In the genomic region with DNA sequence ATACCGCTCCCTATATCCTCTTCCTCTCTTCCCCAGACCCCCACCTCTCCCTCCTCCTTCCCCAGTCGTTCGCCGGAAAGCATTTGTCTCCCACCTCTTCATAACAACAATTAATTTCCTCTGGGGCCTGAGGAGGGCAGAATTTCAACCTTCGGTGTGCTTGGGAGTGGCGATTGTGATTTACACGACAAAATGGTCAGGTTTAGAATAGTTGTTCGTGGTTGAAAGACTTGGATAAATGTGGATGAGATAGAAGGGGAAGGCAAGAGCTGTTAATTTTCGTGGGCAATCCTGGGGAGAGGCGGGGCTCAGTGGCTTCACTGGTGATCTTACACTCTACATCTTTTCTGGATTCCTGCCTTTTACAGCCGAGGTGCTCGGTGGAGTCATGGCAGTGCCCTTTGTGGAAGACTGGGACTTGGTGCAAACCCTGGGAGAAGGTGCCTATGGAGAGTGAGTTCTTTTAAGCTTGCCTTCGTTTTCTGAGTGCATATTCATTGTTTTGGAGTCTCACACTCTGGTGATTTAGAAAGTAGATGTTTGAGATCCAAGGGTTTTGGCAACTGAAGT, we compare ENCODE assay signal across 9 cellular contexts. TPM values are rescaled to one million over a fixed set of nuclear protein-coding genes. Genes with fewer than 3 reads are reported as not detected.
DNase-seq lines count a peak whose midpoint lies in the region; ATAC-seq, FAIRE-seq and TF ChIP-seq lines count a peak whose summit lies in the region.
"Had no signal": no experiment of that assay in that cellular context is flagged by ENCODE, and none has a peak within 500 bp of the region (broad histone marks: within the 10 kb centered on the region; RNA-seq: fewer than 3 reads in every experiment).

No MANE protein-coding gene starts in this region.

- intact Hi-C loops in right lobe of liver (cut with DNase I) (no loop called here), testis (cut with DNase I; ENCODE audit: low total_unique reads) (loop anchor here (10.0 kb wide), 1 partner anchor 248 kb away; no protein-coding TSS in a partner anchor)

- H3K36me3 ChIP-seq in OCI-LY3 (replicated peaks; ENCODE audit: low read depth, low read length) (peaks cover 36% of the 10 kb centered on the region), bronchial epithelial cell (ENCODE audit: control insufficient read depth, insufficient read depth, low read length) (no peaks in the 10 kb centered on the region), right lobe of liver (peaks cover 0 to 3% (median 0%) of the 10 kb centered on the region in 4 donors), testis (ENCODE audit: low read depth, missing control alignments) (no peaks in the 10 kb centered on the region)

- peak overlapping the region; percentile 93 for H3K9ac ChIP-seq in OCI-LY3 (ENCODE audit: low read length)

- H3K27me3 ChIP-seq in OCI-LY3 (ENCODE audit: low read depth, low read length) (no peaks in the 10 kb centered on the region), bronchial epithelial cell (ENCODE audit: control insufficient read depth, insufficient read depth, low read length) (no peaks in the 10 kb centered on the region), right lobe of liver (no peaks in the 10 kb centered on the region), testis (no peaks in the 10 kb centered on the region)

- TF ChIP-seq POLR2A in right lobe of liver (IDR thresholded peaks at IDR 0.05): no peak
- no peak for TF ChIP-seq POLR2A in testis (IDR thresholded peaks at IDR 0.05)

- ATAC-seq in GM18502 (IDR thresholded peaks at IDR 0.05; ENCODE audit: poor library complexity, unreplicated experiment) (peak; percentile 36), HG02981 (IDR thresholded peaks at IDR 0.05; ENCODE audit: unreplicated experiment) (peak; percentile 49), right lobe of liver (peak in 2 of 4 donors; percentile 35 to 36)

- peaks cover 14% of the 10 kb centered on the region for H3K4me1 ChIP-seq in OCI-LY3 (ENCODE audit: low read length)
- peaks cover 0 to 8% (median 4%) of the 10 kb centered on the region in 4 donors for H3K4me1 ChIP-seq in right lobe of liver
- peaks cover 6% of the 10 kb centered on the region for H3K4me1 ChIP-seq in testis

- peak overlapping the region; percentile 87 for H3K4me2 ChIP-seq in OCI-LY3 (ENCODE audit: low read length)

- H3K79me2 ChIP-seq in OCI-LY3 (ENCODE audit: low read length): peaks cover 58% of the 10 kb centered on the region

- TF ChIP-seq CTCF in OCI-LY3 (IDR thresholded peaks at IDR 0.05; ENCODE audit: low read depth, low read length) (peak; percentile 44), bronchial epithelial cell (IDR thresholded peaks at IDR 0.05; ENCODE audit: insufficient read depth, low read length, severe bottlenecking) (peak; percentile 25), right lobe of liver (IDR thresholded peaks at IDR 0.05) (peak in 2 of 4 donors; percentile 16 to 27), testis (IDR thresholded peaks at IDR 0.05) (peak in 1 of 3 experiments; percentile 5)

- H3K4me3 ChIP-seq in OCI-LY3 (ENCODE audit: low read length): peak overlapping the region; percentile 93
- peak overlapping the region; percentile 72 for H3K4me3 ChIP-seq in bronchial epithelial cell (ENCODE audit: low read depth, low read length)
- H3K4me3 ChIP-seq in right lobe of liver: peak overlapping the region; percentile 72 to 85 (median 72)
- H3K4me3 ChIP-seq in testis: peak overlapping the region; percentile 81 to 84

- 0 out of 2 replicates have a peak overlapping the region, but pooled peaks have one; percentile 68 for H2AFZ ChIP-seq in OCI-LY3 (ENCODE audit: low read depth, low read length)

- no peak for FAIRE-seq in bronchial epithelial cell (lab: Jason Lieb, UNC)

- H4K20me1 ChIP-seq in OCI-LY3 (ENCODE audit: insufficient read depth, low read length): 0 out of 2 replicates have a peak, but pooled peaks cover 6% of the 10 kb centered on the region

- DNase-seq in Ammon's horn (ENCODE audit: low spot score) (peak; percentile 28), bronchial epithelial cell (ENCODE audit: low read depth) (no peak), right lobe of liver (no peak), testis (no peak), NCI-H1436 treated with DMSO at 0.1 percent for 48 hours (lab: John Stamatoyannopoulos, UW) (no peak)

- no peaks in the 10 kb centered on the region for H3K9me3 ChIP-seq in OCI-LY3 (ENCODE audit: insufficient read depth, low read length)
- no peaks in the 10 kb centered on the region for H3K9me3 ChIP-seq in right lobe of liver
- H3K9me3 ChIP-seq in testis: no peaks in the 10 kb centered on the region

- WGBS in right lobe of liver (ENCODE audit: insufficient coverage, low coverage, low lambda C conversion rate, missing lambda C conversion rate): under 1% methylated on average over 13 of the region's 13 CpGs
- 0 to 1% methylated on average over 13 of the region's 13 CpGs for WGBS in testis, 2 donors

- H3K27ac ChIP-seq in OCI-LY3 (ENCODE audit: low read length) (peak overlapping the region; percentile 86), right lobe of liver (peak overlapping the region in 1 of 3 donors; percentile 93), testis (peak overlapping the region; percentile 93 to 98)

RNA-seq across cellular contexts. Expression of gene CHEK1, which starts 1.5 kb away (rescaled TPM):
- total RNA-seq in bronchial epithelial cell: 4.6 and 4.7 TPM in 2 replicates
- total RNA-seq in right lobe of liver: 1 to 10 TPM in 4 of 6 experiments, under 1 TPM in 2; 0.59 to 6.9 (median 1.7) TPM
- total RNA-seq in testis: 10 to 100 TPM; 11.5 to 25.1 TPM
- polyA plus RNA-seq in testis (ENCODE audit: insufficient read depth, low read depth, low replicate concordance): 25.8 TPM

RNA-seq across cellular contexts. Expression of gene STT3A, which starts 33.8 kb away (rescaled TPM):
- total RNA-seq in bronchial epithelial cell (124 and 167 TPM in 2 replicates), right lobe of liver (100 to 1,000 TPM in 1 of 6 experiments, 10 to 100 TPM in 5; 73.3 to 108 (median 86.8) TPM), testis (10 to 100 TPM; 83.3 to 86.0 TPM)
- polyA plus RNA-seq in testis (ENCODE audit: insufficient read depth, low read depth, low replicate concordance): 147 TPM

RNA-seq across cellular contexts. Expression of gene ACRV1, which starts 54.2 kb away (rescaled TPM):
- not detected in 2 replicates for total RNA-seq in bronchial epithelial cell
- not detected for total RNA-seq in right lobe of liver
- 10 to 100 TPM; 35.4 to 56.5 TPM for total RNA-seq in testis
- 175 TPM for polyA plus RNA-seq in testis (ENCODE audit: insufficient read depth, low read depth, low replicate concordance)
- total RNA-seq: SK-MEL-5 had no signal

RNA-seq across cellular contexts. Expression of gene EI24, which starts 57.2 kb away (rescaled TPM):
- total RNA-seq in bronchial epithelial cell (148 and 179 TPM in 2 replicates), right lobe of liver (100 to 1,000 TPM in 5 of 6 experiments, 10 to 100 TPM in 1; 74.4 to 232 (median 113) TPM), testis (10 to 100 TPM; 35.6 to 36.8 TPM)
- polyA plus RNA-seq in testis (ENCODE audit: insufficient read depth, low read depth, low replicate concordance): 91.2 TPM

Comparison
In these comparisons a context has a peak if more than half of its experiments do, and no peak if none do; other contexts are left out.
1. RNA of gene ACRV1, which starts 54.2 kb away (total RNA-seq): 35.4 to 56.5 TPM in testis; not detected in bronchial epithelial cell and not detected in right lobe of liver; every median in the first group is over 10 times any median in the second.
2. Peak in every context shown above with its lines, with median percentiles within 50 percentile points of each other: H3K4me3 ChIP-seq.